ENCODE assay signal across 8 cellular contexts in genomic region chr3:72821170-72821781, GRCh38. TPM values are rescaled to one million over a fixed set of nuclear protein-coding genes. Genes with fewer than 3 reads are reported as not detected.
DNase-seq lines count a peak whose midpoint lies in the region; ATAC-seq and TF ChIP-seq lines count a peak whose summit lies in the region.

No MANE protein-coding gene starts in this region.

- no peaks in the 10 kb centered on the region for H3K9me3 Mint-ChIP-seq in activated naive CD4-positive, alpha-beta T cell treated with anti-CD3 and anti-CD28 coated beads for 36 hours
- no peaks in the 10 kb centered on the region for H3K9me3 Mint-ChIP-seq in MCF 10A (ENCODE audit: unreplicated experiment)

- H3K27me3 ChIP-seq in MG63: no peaks in the 10 kb centered on the region
- H3K27me3 ChIP-seq in dorsolateral prefrontal cortex: no peaks in the 10 kb centered on the region

- H3K27me3 Mint-ChIP-seq in activated naive CD4-positive, alpha-beta T cell treated with anti-CD3 and anti-CD28 coated beads for 36 hours (ENCODE audit: low read depth): no peaks in the 10 kb centered on the region
- H3K27me3 Mint-ChIP-seq in MCF 10A (ENCODE audit: insufficient read depth, unreplicated experiment): no peaks in the 10 kb centered on the region

- no peak overlapping the region for H3K27ac Mint-ChIP-seq in activated naive CD4-positive, alpha-beta T cell treated with anti-CD3 and anti-CD28 coated beads for 36 hours
- H3K27ac Mint-ChIP-seq in MCF 10A (ENCODE audit: low read depth, unreplicated experiment): no peak overlapping the region

- POLR2A ChIA-PET in MCF 10A (lab: Yijun Ruan, JAX): interaction anchor here (0.6 to 2.3 kb wide), 9 partner anchors 17 to 1110 kb away, joined by 3 to 7 read pairs (median 3); partner anchors contain the start of gene RYBP

- H3K27ac ChIP-seq in dorsolateral prefrontal cortex: peak overlapping the region in 24 of 59 donors; percentile 3 to 68 (median 39)

- H3K4me3 Mint-ChIP-seq in activated naive CD4-positive, alpha-beta T cell treated with anti-CD3 and anti-CD28 coated beads for 36 hours: no peak overlapping the region
- H3K4me3 Mint-ChIP-seq in MCF 10A (ENCODE audit: unreplicated experiment): no peak overlapping the region

- ATAC-seq in GM21786 (IDR thresholded peaks at IDR 0.05; ENCODE audit: unreplicated experiment): no peak

- no peaks in the 10 kb centered on the region for H3K9me3 ChIP-seq in MG63

- peaks cover 8% of the 10 kb centered on the region for H3K36me3 Mint-ChIP-seq in activated naive CD4-positive, alpha-beta T cell treated with anti-CD3 and anti-CD28 coated beads for 36 hours (ENCODE audit: low read depth)
- H3K36me3 Mint-ChIP-seq in MCF 10A (ENCODE audit: insufficient read depth, unreplicated experiment): no peaks in the 10 kb centered on the region

- no peaks in the 10 kb centered on the region; the same call in 1 of the 2 replicates for H3K36me3 ChIP-seq in MG63

- DNase-seq in activated naive CD4-positive, alpha-beta T cell treated with anti-CD3 and anti-CD28 coated beads for 36 hours: peak; percentile 60
- no peak for DNase-seq in activated naive CD4-positive, alpha-beta T cell treated with Interleukin-2 at 50 U/mL for 16 hours
- DNase-seq in MG63: peak; percentile 20
- DNase-seq in MCF 10A (ENCODE audit: unreplicated experiment): peak; percentile 62
- DNase-seq in pons (ENCODE audit: low spot score): peak; percentile 38
- DNase-seq in cerebellar cortex (ENCODE audit: low spot score): no peak
- DNase-seq in dorsolateral prefrontal cortex: no peak

- H3K4me3 ChIP-seq in MG63 (no peak overlapping the region), dorsolateral prefrontal cortex (no peak overlapping the region)

- CTCF ChIA-PET in activated naive CD4-positive, alpha-beta T cell treated with anti-CD3 and anti-CD28 coated beads for 36 hours (lab: Charles Lee): interaction anchor here (0.6 to 5.9 kb wide), 15 partner anchors 9 to 1115 kb away, joined by 3 to 88 read pairs (median 4); no protein-coding TSS in a partner anchor
- CTCF ChIA-PET in MCF 10A (lab: Yijun Ruan, JAX): interaction anchor here (0.6 to 7.4 kb wide), 38 partner anchors 9 to 1512 kb away, joined by 3 to 130 read pairs (median 4); no protein-coding TSS in a partner anchor

- intact Hi-C loops in activated naive CD4-positive, alpha-beta T cell treated with anti-CD3 and anti-CD28 coated beads for 36 hours (cut with micrococcal nuclease): loop anchor here (1.0 to 5.0 kb wide), 10 partner anchors 20 to 1099 kb away; no protein-coding TSS in a partner anchor
- intact Hi-C loops in MCF 10A (cut with micrococcal nuclease): loop anchor here (5.0 kb wide), 3 partner anchors 549 to 844 kb away; no protein-coding TSS in a partner anchor
- intact Hi-C loops in dorsolateral prefrontal cortex (cut with DNase I): loop anchor here (5.0 to 10.0 kb wide), 6 partner anchors 264 to 1109 kb away; partner anchors contain the start of gene RYBP (in 1 of the 2)

- H3K4me1 Mint-ChIP-seq in activated naive CD4-positive, alpha-beta T cell treated with anti-CD3 and anti-CD28 coated beads for 36 hours (ENCODE audit: low read depth): peaks cover 19% of the 10 kb centered on the region
- H3K4me1 Mint-ChIP-seq in MCF 10A (ENCODE audit: insufficient read depth, unreplicated experiment): peaks cover 6% of the 10 kb centered on the region

- BruUV-seq in MCF 10A (replicated peaks; lab: Mats Ljungman, UMichigan): no TSS peak

- TF ChIP-seq CTCF in MCF 10A (IDR thresholded peaks at IDR 0.05; ENCODE audit: unreplicated experiment) (no peak), dorsolateral prefrontal cortex (IDR thresholded peaks at IDR 0.05 in 54 of 56, conservative IDR thresholded peaks at IDR 0.05 in 2 of 56; ENCODE audit: low read depth in 1 of 56, partially characterized antibody in 56 of 56) (no peak)

RNA-seq across cellular contexts. Expression of gene SHQ1, which starts 27.0 kb away (rescaled TPM):
- total RNA-seq in activated naive CD4-positive, alpha-beta T cell treated with anti-CD3 and anti-CD28 coated beads for 36 hours: 10 to 100 TPM; 19.9 to 20.5 TPM
- 17.7 and 32.4 TPM in 2 replicates for total RNA-seq in MG63 (2014; rRNA removed; shearing (Covaris generic); ENCODE audit: low replicate concordance)
- 17.4 and 30.4 TPM in 2 replicates for total RNA-seq in MCF 10A (2022)
- 10 to 100 TPM; 14.8 to 39.4 (median 25.9) TPM for total RNA-seq in dorsolateral prefrontal cortex

Comparison
In these comparisons a context has a peak if more than half of its experiments do, and no peak if none do; other contexts are left out.
1. DNase-seq: peak in activated naive CD4-positive, alpha-beta T cell treated with anti-CD3 and anti-CD28 coated beads for 36 hours (single experiment), MG63 (single experiment), MCF 10A (single experiment) and pons (single experiment); none in activated naive CD4-positive, alpha-beta T cell treated with Interleukin-2 at 50 U/mL for 16 hours (single experiment), cerebellar cortex (single experiment) and dorsolateral prefrontal cortex (0 of 10).